1 cellular context compared by ENCODE assay signal in the genomic region with DNA sequence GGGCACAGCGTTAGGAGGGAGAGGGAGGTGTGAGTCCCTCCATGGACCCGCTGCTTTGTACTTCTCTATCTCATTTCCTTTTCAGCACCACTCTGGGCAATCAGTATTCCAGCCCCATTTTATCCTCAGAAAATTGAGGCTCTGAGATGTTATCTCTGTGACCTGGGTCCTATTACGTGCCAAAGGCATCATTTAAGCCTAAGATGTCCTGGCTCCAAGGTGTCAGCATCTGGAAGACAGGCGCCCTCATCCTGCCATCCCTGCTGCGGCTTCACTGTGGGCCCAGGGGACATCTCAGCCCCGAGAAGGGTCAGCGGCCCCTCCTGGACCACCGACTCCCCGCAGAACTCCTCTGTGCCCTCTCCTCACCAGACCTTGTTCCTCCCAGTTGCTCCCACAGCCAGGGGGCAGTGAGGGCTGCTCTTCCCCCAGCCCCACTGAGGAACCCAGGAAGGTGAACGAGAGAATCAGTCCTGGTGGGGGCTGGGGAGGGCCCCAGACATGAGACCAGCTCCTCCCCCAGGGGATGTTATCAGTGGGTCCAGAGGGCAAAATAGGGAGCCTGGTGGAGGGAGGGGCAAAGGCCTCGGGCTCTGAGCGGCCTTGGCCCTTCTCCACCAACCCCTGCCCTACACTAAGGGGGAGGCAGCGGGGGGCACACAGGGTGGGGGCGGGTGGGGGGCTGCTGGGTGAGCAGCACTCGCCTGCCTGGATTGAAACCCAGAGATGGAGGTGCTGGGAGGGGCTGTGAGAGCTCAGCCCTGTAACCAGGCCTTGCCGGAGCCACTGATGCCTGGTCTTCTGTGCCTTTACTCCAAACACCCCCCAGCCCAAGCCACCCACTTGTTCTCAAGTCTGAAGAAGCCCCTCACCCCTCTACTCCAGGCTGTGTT.
TF ChIP-seq lines count a peak whose summit lies in the region.

No MANE protein-coding gene starts in this region.

TF ChIP-seq in HepG2, 621 proteins besides CTCF, POLR2A, EP300 and RAD21 (continued from another document and continues in another):
- TF ChIP-seq, protein P1, sequence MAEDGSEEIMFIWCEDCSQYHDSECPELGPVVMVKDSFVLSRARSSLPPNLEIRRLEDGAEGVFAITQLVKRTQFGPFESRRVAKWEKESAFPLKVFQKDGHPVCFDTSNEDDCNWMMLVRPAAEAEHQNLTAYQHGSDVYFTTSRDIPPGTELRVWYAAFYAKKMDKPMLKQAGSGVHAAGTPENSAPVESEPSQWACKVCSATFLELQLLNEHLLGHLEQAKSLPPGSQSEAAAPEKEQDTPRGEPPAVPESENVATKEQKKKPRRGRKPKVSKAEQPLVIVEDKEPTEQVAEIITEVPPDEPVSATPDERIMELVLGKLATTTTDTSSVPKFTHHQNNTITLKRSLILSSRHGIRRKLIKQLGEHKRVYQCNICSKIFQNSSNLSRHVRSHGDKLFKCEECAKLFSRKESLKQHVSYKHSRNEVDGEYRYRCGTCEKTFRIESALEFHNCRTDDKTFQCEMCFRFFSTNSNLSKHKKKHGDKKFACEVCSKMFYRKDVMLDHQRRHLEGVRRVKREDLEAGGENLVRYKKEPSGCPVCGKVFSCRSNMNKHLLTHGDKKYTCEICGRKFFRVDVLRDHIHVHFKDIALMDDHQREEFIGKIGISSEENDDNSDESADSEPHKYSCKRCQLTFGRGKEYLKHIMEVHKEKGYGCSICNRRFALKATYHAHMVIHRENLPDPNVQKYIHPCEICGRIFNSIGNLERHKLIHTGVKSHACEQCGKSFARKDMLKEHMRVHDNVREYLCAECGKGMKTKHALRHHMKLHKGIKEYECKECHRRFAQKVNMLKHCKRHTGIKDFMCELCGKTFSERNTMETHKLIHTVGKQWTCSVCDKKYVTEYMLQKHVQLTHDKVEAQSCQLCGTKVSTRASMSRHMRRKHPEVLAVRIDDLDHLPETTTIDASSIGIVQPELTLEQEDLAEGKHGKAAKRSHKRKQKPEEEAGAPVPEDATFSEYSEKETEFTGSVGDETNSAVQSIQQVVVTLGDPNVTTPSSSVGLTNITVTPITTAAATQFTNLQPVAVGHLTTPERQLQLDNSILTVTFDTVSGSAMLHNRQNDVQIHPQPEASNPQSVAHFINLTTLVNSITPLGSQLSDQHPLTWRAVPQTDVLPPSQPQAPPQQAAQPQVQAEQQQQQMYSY (CRISPR knock-in tag; IDR thresholded peaks at IDR 0.05), result 0 out of 2 replicates have a peak, but pooled peaks have one; percentile 6
- TF ChIP-seq, protein P2, sequence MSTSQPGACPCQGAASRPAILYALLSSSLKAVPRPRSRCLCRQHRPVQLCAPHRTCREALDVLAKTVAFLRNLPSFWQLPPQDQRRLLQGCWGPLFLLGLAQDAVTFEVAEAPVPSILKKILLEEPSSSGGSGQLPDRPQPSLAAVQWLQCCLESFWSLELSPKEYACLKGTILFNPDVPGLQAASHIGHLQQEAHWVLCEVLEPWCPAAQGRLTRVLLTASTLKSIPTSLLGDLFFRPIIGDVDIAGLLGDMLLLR (CRISPR knock-in tag; IDR thresholded peaks at IDR 0.05), result no peak
- no peak; the same call in 1 of the 2 replicates for TF ChIP-seq JDP2 (CRISPR knock-in tag; IDR thresholded peaks at IDR 0.05; ENCODE audit: borderline replicate concordance)
- TF ChIP-seq, protein P3, sequence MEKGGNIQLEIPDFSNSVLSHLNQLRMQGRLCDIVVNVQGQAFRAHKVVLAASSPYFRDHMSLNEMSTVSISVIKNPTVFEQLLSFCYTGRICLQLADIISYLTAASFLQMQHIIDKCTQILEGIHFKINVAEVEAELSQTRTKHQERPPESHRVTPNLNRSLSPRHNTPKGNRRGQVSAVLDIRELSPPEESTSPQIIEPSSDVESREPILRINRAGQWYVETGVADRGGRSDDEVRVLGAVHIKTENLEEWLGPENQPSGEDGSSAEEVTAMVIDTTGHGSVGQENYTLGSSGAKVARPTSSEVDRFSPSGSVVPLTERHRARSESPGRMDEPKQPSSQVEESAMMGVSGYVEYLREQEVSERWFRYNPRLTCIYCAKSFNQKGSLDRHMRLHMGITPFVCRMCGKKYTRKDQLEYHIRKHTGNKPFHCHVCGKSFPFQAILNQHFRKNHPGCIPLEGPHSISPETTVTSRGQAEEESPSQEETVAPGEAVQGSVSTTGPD (CRISPR knock-in tag; IDR thresholded peaks at IDR 0.05), result no peak
- TF ChIP-seq, protein P4, sequence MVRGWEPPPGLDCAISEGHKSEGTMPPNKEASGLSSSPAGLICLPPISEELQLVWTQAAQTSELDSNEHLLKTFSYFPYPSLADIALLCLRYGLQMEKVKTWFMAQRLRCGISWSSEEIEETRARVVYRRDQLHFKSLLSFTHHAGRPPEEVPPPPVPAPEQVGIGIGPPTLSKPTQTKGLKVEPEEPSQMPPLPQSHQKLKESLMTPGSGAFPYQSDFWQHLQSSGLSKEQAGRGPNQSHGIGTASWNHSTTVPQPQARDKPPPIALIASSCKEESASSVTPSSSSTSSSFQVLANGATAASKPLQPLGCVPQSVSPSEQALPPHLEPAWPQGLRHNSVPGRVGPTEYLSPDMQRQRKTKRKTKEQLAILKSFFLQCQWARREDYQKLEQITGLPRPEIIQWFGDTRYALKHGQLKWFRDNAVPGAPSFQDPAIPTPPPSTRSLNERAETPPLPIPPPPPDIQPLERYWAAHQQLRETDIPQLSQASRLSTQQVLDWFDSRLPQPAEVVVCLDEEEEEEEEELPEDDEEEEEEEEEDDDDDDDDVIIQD (CRISPR knock-in tag; IDR thresholded peaks at IDR 0.05; ENCODE audit: low read depth), result no peak; the same call in 1 of the 2 replicates
- no peak for TF ChIP-seq ZFAT (CRISPR knock-in tag; conservative IDR thresholded peaks at IDR 0.05)
- TF ChIP-seq TRIM24 (CRISPR knock-in tag; IDR thresholded peaks at IDR 0.05), result 0 out of 2 replicates have a peak, but pooled peaks have one; percentile 52
- no peak for TF ChIP-seq ZNF30 (CRISPR knock-in tag; IDR thresholded peaks at IDR 0.05)
- no peak; the same call in 1 of the 2 replicates for TF ChIP-seq ZNF547 (CRISPR knock-in tag; IDR thresholded peaks at IDR 0.05)
- TF ChIP-seq, protein P5, sequence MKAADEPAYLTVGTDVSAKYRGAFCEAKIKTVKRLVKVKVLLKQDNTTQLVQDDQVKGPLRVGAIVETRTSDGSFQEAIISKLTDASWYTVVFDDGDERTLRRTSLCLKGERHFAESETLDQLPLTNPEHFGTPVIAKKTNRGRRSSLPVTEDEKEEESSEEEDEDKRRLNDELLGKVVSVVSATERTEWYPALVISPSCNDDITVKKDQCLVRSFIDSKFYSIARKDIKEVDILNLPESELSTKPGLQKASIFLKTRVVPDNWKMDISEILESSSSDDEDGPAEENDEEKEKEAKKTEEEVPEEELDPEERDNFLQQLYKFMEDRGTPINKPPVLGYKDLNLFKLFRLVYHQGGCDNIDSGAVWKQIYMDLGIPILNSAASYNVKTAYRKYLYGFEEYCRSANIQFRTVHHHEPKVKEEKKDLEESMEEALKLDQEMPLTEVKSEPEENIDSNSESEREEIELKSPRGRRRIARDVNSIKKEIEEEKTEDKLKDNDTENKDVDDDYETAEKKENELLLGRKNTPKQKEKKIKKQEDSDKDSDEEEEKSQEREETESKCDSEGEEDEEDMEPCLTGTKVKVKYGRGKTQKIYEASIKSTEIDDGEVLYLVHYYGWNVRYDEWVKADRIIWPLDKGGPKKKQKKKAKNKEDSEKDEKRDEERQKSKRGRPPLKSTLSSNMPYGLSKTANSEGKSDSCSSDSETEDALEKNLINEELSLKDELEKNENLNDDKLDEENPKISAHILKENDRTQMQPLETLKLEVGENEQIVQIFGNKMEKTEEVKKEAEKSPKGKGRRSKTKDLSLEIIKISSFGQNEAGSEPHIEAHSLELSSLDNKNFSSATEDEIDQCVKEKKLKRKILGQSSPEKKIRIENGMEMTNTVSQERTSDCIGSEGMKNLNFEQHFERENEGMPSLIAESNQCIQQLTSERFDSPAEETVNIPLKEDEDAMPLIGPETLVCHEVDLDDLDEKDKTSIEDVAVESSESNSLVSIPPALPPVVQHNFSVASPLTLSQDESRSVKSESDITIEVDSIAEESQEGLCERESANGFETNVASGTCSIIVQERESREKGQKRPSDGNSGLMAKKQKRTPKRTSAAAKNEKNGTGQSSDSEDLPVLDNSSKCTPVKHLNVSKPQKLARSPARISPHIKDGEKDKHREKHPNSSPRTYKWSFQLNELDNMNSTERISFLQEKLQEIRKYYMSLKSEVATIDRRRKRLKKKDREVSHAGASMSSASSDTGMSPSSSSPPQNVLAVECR (CRISPR knock-in tag; IDR thresholded peaks at IDR 0.05; ENCODE audit: borderline replicate concordance), result peak; percentile 33; the same call in 1 of the 2 replicates
- TF ChIP-seq NKX3-1 (CRISPR knock-in tag; IDR thresholded peaks at IDR 0.05), result no peak
- TF ChIP-seq SALL2 (CRISPR knock-in tag; IDR thresholded peaks at IDR 0.05), result peak; percentile 29; the same call in 1 of the 2 replicates
- TF ChIP-seq KDM4B (CRISPR knock-in tag; IDR thresholded peaks at IDR 0.05), result no peak
- TF ChIP-seq, protein P6, sequence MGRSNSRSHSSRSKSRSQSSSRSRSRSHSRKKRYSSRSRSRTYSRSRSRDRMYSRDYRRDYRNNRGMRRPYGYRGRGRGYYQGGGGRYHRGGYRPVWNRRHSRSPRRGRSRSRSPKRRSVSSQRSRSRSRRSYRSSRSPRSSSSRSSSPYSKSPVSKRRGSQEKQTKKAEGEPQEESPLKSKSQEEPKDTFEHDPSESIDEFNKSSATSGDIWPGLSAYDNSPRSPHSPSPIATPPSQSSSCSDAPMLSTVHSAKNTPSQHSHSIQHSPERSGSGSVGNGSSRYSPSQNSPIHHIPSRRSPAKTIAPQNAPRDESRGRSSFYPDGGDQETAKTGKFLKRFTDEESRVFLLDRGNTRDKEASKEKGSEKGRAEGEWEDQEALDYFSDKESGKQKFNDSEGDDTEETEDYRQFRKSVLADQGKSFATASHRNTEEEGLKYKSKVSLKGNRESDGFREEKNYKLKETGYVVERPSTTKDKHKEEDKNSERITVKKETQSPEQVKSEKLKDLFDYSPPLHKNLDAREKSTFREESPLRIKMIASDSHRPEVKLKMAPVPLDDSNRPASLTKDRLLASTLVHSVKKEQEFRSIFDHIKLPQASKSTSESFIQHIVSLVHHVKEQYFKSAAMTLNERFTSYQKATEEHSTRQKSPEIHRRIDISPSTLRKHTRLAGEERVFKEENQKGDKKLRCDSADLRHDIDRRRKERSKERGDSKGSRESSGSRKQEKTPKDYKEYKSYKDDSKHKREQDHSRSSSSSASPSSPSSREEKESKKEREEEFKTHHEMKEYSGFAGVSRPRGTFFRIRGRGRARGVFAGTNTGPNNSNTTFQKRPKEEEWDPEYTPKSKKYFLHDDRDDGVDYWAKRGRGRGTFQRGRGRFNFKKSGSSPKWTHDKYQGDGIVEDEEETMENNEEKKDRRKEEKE (IDR thresholded peaks at IDR 0.05), result no peak
- TF ChIP-seq, protein P7, sequence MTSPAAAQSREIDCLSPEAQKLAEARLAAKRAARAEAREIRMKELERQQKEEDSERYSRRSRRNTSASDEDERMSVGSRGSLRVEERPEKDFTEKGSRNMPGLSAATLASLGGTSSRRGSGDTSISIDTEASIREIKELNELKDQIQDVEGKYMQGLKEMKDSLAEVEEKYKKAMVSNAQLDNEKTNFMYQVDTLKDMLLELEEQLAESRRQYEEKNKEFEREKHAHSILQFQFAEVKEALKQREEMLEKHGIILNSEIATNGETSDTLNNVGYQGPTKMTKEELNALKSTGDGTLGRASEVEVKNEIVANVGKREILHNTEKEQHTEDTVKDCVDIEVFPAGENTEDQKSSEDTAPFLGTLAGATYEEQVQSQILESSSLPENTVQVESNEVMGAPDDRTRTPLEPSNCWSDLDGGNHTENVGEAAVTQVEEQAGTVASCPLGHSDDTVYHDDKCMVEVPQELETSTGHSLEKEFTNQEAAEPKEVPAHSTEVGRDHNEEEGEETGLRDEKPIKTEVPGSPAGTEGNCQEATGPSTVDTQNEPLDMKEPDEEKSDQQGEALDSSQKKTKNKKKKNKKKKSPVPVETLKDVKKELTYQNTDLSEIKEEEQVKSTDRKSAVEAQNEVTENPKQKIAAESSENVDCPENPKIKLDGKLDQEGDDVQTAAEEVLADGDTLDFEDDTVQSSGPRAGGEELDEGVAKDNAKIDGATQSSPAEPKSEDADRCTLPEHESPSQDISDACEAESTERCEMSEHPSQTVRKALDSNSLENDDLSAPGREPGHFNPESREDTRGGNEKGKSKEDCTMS (CRISPR knock-in tag; conservative IDR thresholded peaks at IDR 0.05), result no peak
- 0 out of 2 replicates have a peak, but pooled peaks have one; percentile 13 for TF ChIP-seq XBP1 (CRISPR knock-in tag; IDR thresholded peaks at IDR 0.05)
- TF ChIP-seq, protein P8, sequence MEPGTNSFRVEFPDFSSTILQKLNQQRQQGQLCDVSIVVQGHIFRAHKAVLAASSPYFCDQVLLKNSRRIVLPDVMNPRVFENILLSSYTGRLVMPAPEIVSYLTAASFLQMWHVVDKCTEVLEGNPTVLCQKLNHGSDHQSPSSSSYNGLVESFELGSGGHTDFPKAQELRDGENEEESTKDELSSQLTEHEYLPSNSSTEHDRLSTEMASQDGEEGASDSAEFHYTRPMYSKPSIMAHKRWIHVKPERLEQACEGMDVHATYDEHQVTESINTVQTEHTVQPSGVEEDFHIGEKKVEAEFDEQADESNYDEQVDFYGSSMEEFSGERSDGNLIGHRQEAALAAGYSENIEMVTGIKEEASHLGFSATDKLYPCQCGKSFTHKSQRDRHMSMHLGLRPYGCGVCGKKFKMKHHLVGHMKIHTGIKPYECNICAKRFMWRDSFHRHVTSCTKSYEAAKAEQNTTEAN (CRISPR knock-in tag; conservative IDR thresholded peaks at IDR 0.05), result peak; percentile 71; the same call in 1 of the 2 replicates
